Comparison of ENCODE assay signal across 14 cellular contexts in the genomic region with DNA sequence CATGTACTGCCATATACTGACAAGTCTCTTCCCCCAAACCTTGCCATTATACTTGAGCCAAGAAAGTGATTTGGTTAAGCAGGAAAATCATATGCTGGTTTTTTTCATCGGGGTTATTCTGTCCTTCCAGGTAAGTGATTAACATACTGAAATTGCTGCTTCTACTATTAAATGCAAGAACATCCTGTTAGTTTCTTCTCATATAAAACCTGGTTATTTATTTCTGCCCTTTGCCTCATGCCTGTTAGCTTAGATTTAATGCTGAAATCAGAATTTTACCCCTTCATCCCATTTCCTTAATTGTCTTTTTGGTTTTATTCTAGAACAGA.
DNase-seq lines count a peak whose midpoint lies in the region; ATAC-seq and TF ChIP-seq lines count a peak whose summit lies in the region.
"Had no signal": no experiment of that assay in that cellular context is flagged by ENCODE, and none has a peak within 500 bp of the region (broad histone marks: within the 10 kb centered on the region; RNA-seq: fewer than 3 reads in every experiment).

No MANE protein-coding gene starts in this region.

- peaks cover 61% of the 10 kb centered on the region for H3K4me1 Mint-ChIP-seq in nephron
- H3K4me1 Mint-ChIP-seq: activated naive CD8-positive, alpha-beta T cell treated with anti-CD3 and anti-CD28 coated beads for 36 hours had no signal

- no peak for TF ChIP-seq EP300 in transverse colon (IDR thresholded peaks at IDR 0.05; ENCODE audit: low read depth)

- H3K56ac ChIP-seq in mesendoderm (ENCODE audit: low read length) = no peak overlapping the region

- H3K4ac ChIP-seq in mesendoderm (ENCODE audit: low read depth, low read length) = no peak overlapping the region

- H3K23ac ChIP-seq in mesendoderm (ENCODE audit: low read length) = no peak overlapping the region

- H3K36me3 Mint-ChIP-seq in nephron (ENCODE audit: low read depth) = peaks cover 23% of the 10 kb centered on the region
- H3K36me3 Mint-ChIP-seq: activated naive CD8-positive, alpha-beta T cell treated with anti-CD3 and anti-CD28 coated beads for 36 hours had no signal

- peak overlapping the region; percentile 61 to 85 (median 79) for H3K27ac Mint-ChIP-seq in nephron
- H3K27ac Mint-ChIP-seq: activated naive CD8-positive, alpha-beta T cell treated with anti-CD3 and anti-CD28 coated beads for 36 hours; CD4-positive, alpha-beta T cell; dendritic cell treated with granulocyte-macrophage colony-stimulating factor and Interleukin-4, amounts not matched to agents 40 ng/mL and 50 ng/mL, for 4 days had no signal

- no peak overlapping the region for H3K4me2 ChIP-seq in mesendoderm (ENCODE audit: low read length)

- H3K4me1 ChIP-seq in adrenal gland (replicated peaks in 1 of 2) (peaks cover 0 to 27% of the 10 kb centered on the region in 2 donors), esophagus squamous epithelium (peaks cover 0 to 38% (median 0%) of the 10 kb centered on the region in 3 donors), transverse colon (peaks cover 15 to 47% (median 28%) of the 10 kb centered on the region in 4 donors), mesendoderm (ENCODE audit: control insufficient read depth, low read depth, low read length) (no peaks in the 10 kb centered on the region)

- no peaks in the 10 kb centered on the region for H3K9me3 Mint-ChIP-seq in nephron
- H3K9me3 Mint-ChIP-seq: dendritic cell treated with granulocyte-macrophage colony-stimulating factor and Interleukin-4, amounts not matched to agents 40 ng/mL and 50 ng/mL, for 4 days had no signal

- TF ChIP-seq CTCF in adrenal gland (IDR thresholded peaks at IDR 0.05) = no peak
- TF ChIP-seq CTCF in esophagus squamous epithelium (IDR thresholded peaks at IDR 0.05) = no peak
- no peak for TF ChIP-seq CTCF in nephron (IDR thresholded peaks at IDR 0.05; ENCODE audit: unreplicated experiment in 3 of 3)
- no peak for TF ChIP-seq CTCF in transverse colon (IDR thresholded peaks at IDR 0.05)

- peak overlapping the region in 2 of 3 experiments; percentile 8 to 45 for H3K4me3 Mint-ChIP-seq in nephron
- H3K4me3 Mint-ChIP-seq: activated naive CD8-positive, alpha-beta T cell treated with anti-CD3 and anti-CD28 coated beads for 36 hours; CD4-positive, alpha-beta T cell; dendritic cell treated with granulocyte-macrophage colony-stimulating factor and Interleukin-4, amounts not matched to agents 40 ng/mL and 50 ng/mL, for 4 days had no signal

- H4K8ac ChIP-seq in mesendoderm (ENCODE audit: low read depth, low read length) = no peak overlapping the region

- H2BK15ac ChIP-seq in mesendoderm (replicated peaks; ENCODE audit: low read depth) = no peak overlapping the region

- no peaks in the 10 kb centered on the region for H3K79me2 ChIP-seq in mesendoderm (ENCODE audit: control insufficient read depth, insufficient read depth, low read length)

- WGBS in adrenal gland, 4 donors = 56 to 77% (median 68%) methylated on average over 1 of the region's 1 CpG
- 24 to 38% methylated on average over 1 of the region's 1 CpG for WGBS in esophagus squamous epithelium, 2 donors
- 50% methylated on average over 1 of the region's 1 CpG for WGBS in transverse colon (ENCODE audit: low coverage in 1 of 2), 2 donors
- WGBS in mesendoderm (ENCODE audit: extremely low coverage, insufficient coverage, low lambda C conversion rate) = no CpG with 5 or more reads among the region's 1 CpG

- H2BK5ac ChIP-seq in mesendoderm (ENCODE audit: low read length) = no peak overlapping the region

- H3K27ac ChIP-seq in adrenal gland (peak overlapping the region in 3 of 5 donors; percentile 45 to 55 (median 46)), esophagus squamous epithelium (peak overlapping the region in 3 of 4 donors; percentile 38 to 75 (median 70)), transverse colon (peak overlapping the region; percentile 69 to 82 (median 72)), mesendoderm (ENCODE audit: low read depth, low read length) (no peak overlapping the region)
- H3K27ac ChIP-seq: HL-60 had no signal

- no peaks in the 10 kb centered on the region for H3K79me1 ChIP-seq in mesendoderm (ENCODE audit: low read length)

- intact Hi-C loops in adrenal gland (cut with DNase I) (no loop called here), esophagus squamous epithelium (cut with DNase I) (no loop called here), transverse colon (cut with DNase I; ENCODE audit: low total_unique reads) (no loop called here)

- in situ Hi-C loops in transverse colon (cut with MboI; ENCODE audit: low pct_ligation_motif_present in 1 of 4, low pct_unique_long_range_greater_than_20kb in 1 of 4, low sequenced_read_pairs in 3 of 4) = no loop called here

- DNase-seq in adrenal gland (no peak), esophagus squamous epithelium (lab: John Stamatoyannopoulos, UW) (no peak), transverse colon (no peak), mesendoderm (no peak), HT-29 (ENCODE audit: low spot score) (no peak)
- DNase-seq: activated naive CD8-positive, alpha-beta T cell treated with anti-CD3 and anti-CD28 coated beads for 36 hours; CD4-positive, alpha-beta T cell; NCI-H2171; stimulated activated CD4-positive, alpha-beta T cell treated with anti-CD3 and anti-CD28 coated beads, Interleukin-4, amount 100 ng/mL, for 4 hours; stimulated activated naive CD4-positive, alpha-beta T cell had no signal

- peak overlapping the region in 1 of 4 donors; percentile 28 for H3K4me3 ChIP-seq in adrenal gland
- H3K4me3 ChIP-seq in esophagus squamous epithelium = peak overlapping the region in 2 of 4 donors; percentile 16 to 37
- H3K4me3 ChIP-seq in transverse colon = peak overlapping the region in 2 of 4 donors; percentile 3 to 33
- H3K4me3 ChIP-seq in mesendoderm (ENCODE audit: low read length) = no peak overlapping the region

- no peak overlapping the region for H3K18ac ChIP-seq in mesendoderm (ENCODE audit: low read length)

- no peak overlapping the region for H2BK120ac ChIP-seq in mesendoderm (ENCODE audit: low read depth, low read length)

- H3K27me3 ChIP-seq in adrenal gland (no peaks in the 10 kb centered on the region), esophagus squamous epithelium (no peaks in the 10 kb centered on the region), transverse colon (no peaks in the 10 kb centered on the region), mesendoderm (ENCODE audit: insufficient read depth, low read length, poor library complexity) (no peaks in the 10 kb centered on the region)

- no peak for ATAC-seq in HG03139 (IDR thresholded peaks at IDR 0.05; ENCODE audit: unreplicated experiment)

- TF ChIP-seq POLR2A in adrenal gland (IDR thresholded peaks at IDR 0.05) (no peak), esophagus squamous epithelium (IDR thresholded peaks at IDR 0.05) (no peak), transverse colon (IDR thresholded peaks at IDR 0.05) (no peak)

- no peak overlapping the region for H4K5ac ChIP-seq in mesendoderm (ENCODE audit: low read length)

- H3K36me3 ChIP-seq in adrenal gland (replicated peaks in 1 of 2) (no peaks in the 10 kb centered on the region), esophagus squamous epithelium (no peaks in the 10 kb centered on the region), transverse colon (no peaks in the 10 kb centered on the region), mesendoderm (ENCODE audit: control insufficient read depth, insufficient read depth, low read length) (no peaks in the 10 kb centered on the region)

- H3K9me3 ChIP-seq in adrenal gland (replicated peaks in 1 of 3) (no peaks in the 10 kb centered on the region), esophagus squamous epithelium (no peaks in the 10 kb centered on the region), transverse colon (no peaks in the 10 kb centered on the region)

- H3K9ac ChIP-seq in mesendoderm (ENCODE audit: low read length) = no peak overlapping the region

- H3K27me3 Mint-ChIP-seq in nephron (ENCODE audit: low read depth) = no peaks in the 10 kb centered on the region
- H3K27me3 Mint-ChIP-seq: dendritic cell treated with granulocyte-macrophage colony-stimulating factor and Interleukin-4, amounts not matched to agents 40 ng/mL and 50 ng/mL, for 4 days had no signal

- no peak overlapping the region for H2AK5ac ChIP-seq in mesendoderm (ENCODE audit: low read length)
